8 cellular contexts compared by ENCODE assay signal in genomic region chr5:159915913-159916840, GRCh38. TPM values are rescaled to one million over a fixed set of nuclear protein-coding genes. Genes with fewer than 3 reads are reported as not detected.
DNase-seq lines count a peak whose midpoint lies in the region; ATAC-seq and TF ChIP-seq lines count a peak whose summit lies in the region.

TSS of gene ADRA1B (plus strand) at chr5:159916482. CDS start at chr5:159916906, 424 bp downstream.

- peak within 1 kb of the TSS; percentile 56 for H3K4me3 Mint-ChIP-seq in stimulated activated effector memory CD8-positive, alpha-beta T cell treated with anti-CD3 and anti-CD28 coated beads, Interleukin-12 subunit alpha, Interleukin-12 subunit beta, amount 100 ng/mL, for 72 hours

- no peak within 1 kb of the TSS for H3K27ac Mint-ChIP-seq in stimulated activated effector memory CD8-positive, alpha-beta T cell treated with anti-CD3 and anti-CD28 coated beads, Interleukin-12 subunit alpha, Interleukin-12 subunit beta, amount 100 ng/mL, for 72 hours

- peak within 1 kb of the TSS; percentile 55 for H3K4me3 ChIP-seq in AG10803 (ENCODE audit: low read length)

- no peaks in the 10 kb centered on the region for H3K9me3 Mint-ChIP-seq in stimulated activated effector memory CD8-positive, alpha-beta T cell treated with anti-CD3 and anti-CD28 coated beads, Interleukin-12 subunit alpha, Interleukin-12 subunit beta, amount 100 ng/mL, for 72 hours

- ATAC-seq in stimulated activated effector memory CD8-positive, alpha-beta T cell treated with anti-CD3 and anti-CD28 coated beads, Interleukin-12 subunit alpha, Interleukin-12 subunit beta, amount 100 ng/mL, for 72 hours, result peak; percentile 85
- ATAC-seq in HG02870 (IDR thresholded peaks at IDR 0.05; ENCODE audit: unreplicated experiment), result no peak

- no peaks in the 10 kb centered on the region for H3K36me3 Mint-ChIP-seq in stimulated activated effector memory CD8-positive, alpha-beta T cell treated with anti-CD3 and anti-CD28 coated beads, Interleukin-12 subunit alpha, Interleukin-12 subunit beta, amount 100 ng/mL, for 72 hours

- peaks cover 16% of the 10 kb centered on the region for H3K4me1 Mint-ChIP-seq in stimulated activated effector memory CD8-positive, alpha-beta T cell treated with anti-CD3 and anti-CD28 coated beads, Interleukin-12 subunit alpha, Interleukin-12 subunit beta, amount 100 ng/mL, for 72 hours

- peak; percentile 59 for DNase-seq in AG10803 (ENCODE audit: low read depth)
- peak; percentile 27 for DNase-seq in GM19240 (ENCODE audit: insufficient read length, low spot score)
- peak; percentile 41 for DNase-seq in NCI-H1092 treated with DMSO at 0.1 percent for 48 hours (lab: John Stamatoyannopoulos, UW)
- DNase-seq in activated CD8-positive, alpha-beta memory T cell treated with anti-CD3 and anti-CD28 coated beads for 48 hours (ENCODE audit: low read depth in 2 of 3, low spot score in 2 of 3), result peak; percentile 12 to 25 (median 23)
- peak; percentile 61 for DNase-seq in epidermal melanocyte (ENCODE audit: insufficient read length, low spot score)
- peak; percentile 43 for DNase-seq in mucosa of gallbladder (ENCODE audit: low spot score)
- DNase-seq in stimulated activated effector memory CD8-positive, alpha-beta T cell treated with anti-CD3 and anti-CD28 coated beads, Interleukin-12 subunit alpha, Interleukin-12 subunit beta, amount 100 ng/mL, for 72 hours (ENCODE audit: low spot score in 2 of 2), result peak; percentile 35 to 54

- peak; percentile 47 for TF ChIP-seq CTCF in AG10803 (conservative IDR thresholded peaks at IDR 0.05; ENCODE audit: low read length)

RNA-seq across cellular contexts. Expression of gene ADRA1B, which starts in this region (rescaled TPM):
- total RNA-seq in mucosa of gallbladder, result 0.32 TPM

Comparison
In these comparisons a context has a peak if more than half of its experiments do, and no peak if none do; other contexts are left out.
1. Peak in DNase-seq in mucosa of gallbladder; RNA of the gene not detected or under 1 TPM.